ENCODE assay signal across 1 cellular context in genomic region chr1:184859381-184860105, GRCh38.
TF ChIP-seq lines count a peak whose summit lies in the region.

No MANE protein-coding gene starts in this region.

TF ChIP-seq in IMR-90, 13 proteins besides CTCF, POLR2A, EP300 and RAD21 (continued from another document):
- TF ChIP-seq, protein P1, sequence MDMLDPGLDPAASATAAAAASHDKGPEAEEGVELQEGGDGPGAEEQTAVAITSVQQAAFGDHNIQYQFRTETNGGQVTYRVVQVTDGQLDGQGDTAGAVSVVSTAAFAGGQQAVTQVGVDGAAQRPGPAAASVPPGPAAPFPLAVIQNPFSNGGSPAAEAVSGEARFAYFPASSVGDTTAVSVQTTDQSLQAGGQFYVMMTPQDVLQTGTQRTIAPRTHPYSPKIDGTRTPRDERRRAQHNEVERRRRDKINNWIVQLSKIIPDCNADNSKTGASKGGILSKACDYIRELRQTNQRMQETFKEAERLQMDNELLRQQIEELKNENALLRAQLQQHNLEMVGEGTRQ (IDR thresholded peaks at IDR 0.05; ENCODE audit: low read depth, low read length): no peak
- TF ChIP-seq BHLHE40 (IDR thresholded peaks at IDR 0.05; ENCODE audit: low read depth, low read length) (no peak), CHD1 (IDR thresholded peaks at IDR 0.05; ENCODE audit: low read depth, low read length) (no peak), NFE2L2 (IDR thresholded peaks at IDR 0.05; ENCODE audit: low read depth, low read length) (no peak)
- TF ChIP-seq, protein P2, sequence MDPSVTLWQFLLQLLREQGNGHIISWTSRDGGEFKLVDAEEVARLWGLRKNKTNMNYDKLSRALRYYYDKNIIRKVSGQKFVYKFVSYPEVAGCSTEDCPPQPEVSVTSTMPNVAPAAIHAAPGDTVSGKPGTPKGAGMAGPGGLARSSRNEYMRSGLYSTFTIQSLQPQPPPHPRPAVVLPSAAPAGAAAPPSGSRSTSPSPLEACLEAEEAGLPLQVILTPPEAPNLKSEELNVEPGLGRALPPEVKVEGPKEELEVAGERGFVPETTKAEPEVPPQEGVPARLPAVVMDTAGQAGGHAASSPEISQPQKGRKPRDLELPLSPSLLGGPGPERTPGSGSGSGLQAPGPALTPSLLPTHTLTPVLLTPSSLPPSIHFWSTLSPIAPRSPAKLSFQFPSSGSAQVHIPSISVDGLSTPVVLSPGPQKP (IDR thresholded peaks at IDR 0.05; ENCODE audit: borderline replicate concordance, low read depth, low read length): no peak
